ENCODE assay signal across 10 cellular contexts in genomic region chr2:122858813-122859212, GRCh38.
"Had no signal": no experiment of that assay in that cellular context is flagged by ENCODE, and none has a peak within 500 bp of the region (broad histone marks: within the 10 kb centered on the region; RNA-seq: fewer than 3 reads in every experiment).

No MANE protein-coding gene starts in this region.

- H3K36me3 ChIP-seq: HAP-1 had no signal

- H3K4me3 Mint-ChIP-seq: GM23338, H9, HFFc6 had no signal

- H3K27ac Mint-ChIP-seq: GM23338, H9, HFFc6 had no signal

- H3K4me3 ChIP-seq: GM23248, GM23338, HAP-1 had no signal

- H3K9me3 ChIP-seq: HAP-1 had no signal

- ATAC-seq: GM23338, HCT116 had no signal

- DNase-seq: GM23248, GOT3, H7, H9, HCEC 1CT, HFFc6 had no signal

- H3K4me2 ChIP-seq: GM23338 had no signal

- H3K27ac ChIP-seq: GM23248 had no signal

- H3K9me3 Mint-ChIP-seq: GM23338 had no signal

- H2AFZ ChIP-seq: GM23248, GM23338 had no signal

- H3K4me1 ChIP-seq: HAP-1 had no signal

- H3K9ac ChIP-seq: GM23248 had no signal

- FAIRE-seq: H54 had no signal
